In the genomic region with DNA sequence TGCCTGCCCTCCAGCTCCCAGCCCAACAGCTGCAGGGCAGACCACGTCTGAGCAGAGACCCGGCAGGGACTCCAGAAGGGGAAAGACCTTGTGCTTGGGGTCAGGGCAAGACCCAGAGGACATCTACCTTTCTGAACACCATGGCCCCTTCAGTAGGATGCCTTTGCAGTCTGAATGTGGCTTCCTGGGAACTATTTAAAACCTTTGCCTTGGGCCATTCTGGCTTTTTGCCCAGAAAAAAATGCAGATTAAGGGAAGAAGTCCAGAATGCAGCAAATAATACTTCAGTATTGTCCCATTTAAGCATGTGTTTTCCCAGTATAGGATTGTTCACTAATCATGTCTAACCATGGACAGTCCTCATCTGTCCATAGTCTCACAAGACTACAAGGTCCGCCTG, we compare ENCODE assay signal across 15 cellular contexts.
A peak's percentile ranks its signal among the peaks of the same experiment; 100 is the strongest.
DNase-seq lines count a peak whose midpoint lies in the region; ATAC-seq and TF ChIP-seq lines count a peak whose summit lies in the region.
"Had no signal": no experiment of that assay in that cellular context is flagged by ENCODE, and none has a peak within 500 bp of the region (broad histone marks: within the 10 kb centered on the region; RNA-seq: fewer than 3 reads in every experiment).

No MANE protein-coding gene starts in this region.

- ATAC-seq in Right ventricle myocardium superior (ENCODE audit: poor library complexity) (peak; percentile 27), right cardiac atrium (no peak), RWPE2 (ENCODE audit: low read depth) (0 out of 3 replicates have a peak, but pooled peaks have one; percentile 14), HG03432 (IDR thresholded peaks at IDR 0.05; ENCODE audit: unreplicated experiment) (no peak), HG02610 (IDR thresholded peaks at IDR 0.05; ENCODE audit: unreplicated experiment) (no peak), HG03565 (IDR thresholded peaks at IDR 0.05; ENCODE audit: unreplicated experiment) (no peak)

- no peak for TF ChIP-seq CTCF in RWPE2 (IDR thresholded peaks at IDR 0.05; ENCODE audit: poor library complexity, severe bottlenecking)

- intact Hi-C loops in Right ventricle myocardium superior (cut with DNase I): no loop called here
- intact Hi-C loops in right cardiac atrium (cut with DNase I): loop anchor here in 1 of 4 donors (10.0 kb wide), 1 partner anchor 63 kb away; no protein-coding TSS in a partner anchor

- no peak for DNase-seq in Right ventricle myocardium superior
- DNase-seq in right cardiac atrium: no peak
- no peak for DNase-seq in RWPE2 (ENCODE audit: low spot score)
- DNase-seq in fibroblast of peridontal ligament (ENCODE audit: extremely low read depth): peak; percentile 44
- DNase-seq: activated CD4-positive, alpha-beta memory T cell treated with anti-CD3 and anti-CD28 coated beads for 36 hours; mammary epithelial cell; NCI-H2029 treated with DMSO at 0.1 percent for 48 hours; upper lobe of left lung had no signal

- H3K27ac ChIP-seq in right cardiac atrium (ENCODE audit: low read length) (no peak overlapping the region), RWPE2 (ENCODE audit: poor library complexity, severe bottlenecking) (no peak overlapping the region), urinary bladder (ENCODE audit: low read depth) (peak overlapping the region; percentile 35)
- H3K27ac ChIP-seq: cardiac muscle cell, PC-9 had no signal

- H3K36me3 ChIP-seq in RWPE2 (ENCODE audit: low read depth): no peaks in the 10 kb centered on the region
- no peaks in the 10 kb centered on the region for H3K36me3 ChIP-seq in urinary bladder (ENCODE audit: insufficient read depth)
- H3K36me3 ChIP-seq: cardiac muscle cell, upper lobe of left lung had no signal

- H3K4me3 ChIP-seq in right cardiac atrium (ENCODE audit: low read length) (no peak overlapping the region), RWPE2 (ENCODE audit: severe bottlenecking) (no peak overlapping the region), urinary bladder (ENCODE audit: low read depth, low read length) (no peak overlapping the region)
- H3K4me3 ChIP-seq: cardiac muscle cell, PC-9, smooth muscle cell, upper lobe of left lung had no signal

- H3K27me3 ChIP-seq in right cardiac atrium (ENCODE audit: control insufficient read depth, insufficient read depth): no peaks in the 10 kb centered on the region
- H3K27me3 ChIP-seq in RWPE2 (ENCODE audit: insufficient read depth, poor library complexity, severe bottlenecking): no peaks in the 10 kb centered on the region
- H3K27me3 ChIP-seq: cardiac muscle cell, upper lobe of left lung had no signal

- WGBS in right cardiac atrium: 45% methylated on average over 3 of the region's 3 CpGs
- 63% methylated on average over 3 of the region's 3 CpGs for WGBS in urinary bladder

- no peaks in the 10 kb centered on the region for H3K4me1 ChIP-seq in right cardiac atrium (ENCODE audit: control insufficient read depth, insufficient read depth, low read length)
- no peaks in the 10 kb centered on the region for H3K4me1 ChIP-seq in RWPE2 (ENCODE audit: insufficient read depth, poor library complexity, severe bottlenecking)
- H3K4me1 ChIP-seq in urinary bladder (ENCODE audit: insufficient read depth): no peaks in the 10 kb centered on the region

- no peaks in the 10 kb centered on the region for H3K9me3 ChIP-seq in right cardiac atrium (ENCODE audit: control insufficient read depth, low read length)
- no peaks in the 10 kb centered on the region for H3K9me3 ChIP-seq in RWPE2 (ENCODE audit: severe bottlenecking)
- H3K9me3 ChIP-seq: upper lobe of left lung had no signal

Comparison
In these comparisons a context has a peak if more than half of its experiments do, and no peak if none do; other contexts are left out.
1. ATAC-seq: peak in Right ventricle myocardium superior (single experiment) and RWPE2 (single experiment); none in right cardiac atrium (0 of 2), HG03432 (single experiment), HG02610 (single experiment) and HG03565 (single experiment).